ENCODE assay signal across 1 cellular context in the genomic region with DNA sequence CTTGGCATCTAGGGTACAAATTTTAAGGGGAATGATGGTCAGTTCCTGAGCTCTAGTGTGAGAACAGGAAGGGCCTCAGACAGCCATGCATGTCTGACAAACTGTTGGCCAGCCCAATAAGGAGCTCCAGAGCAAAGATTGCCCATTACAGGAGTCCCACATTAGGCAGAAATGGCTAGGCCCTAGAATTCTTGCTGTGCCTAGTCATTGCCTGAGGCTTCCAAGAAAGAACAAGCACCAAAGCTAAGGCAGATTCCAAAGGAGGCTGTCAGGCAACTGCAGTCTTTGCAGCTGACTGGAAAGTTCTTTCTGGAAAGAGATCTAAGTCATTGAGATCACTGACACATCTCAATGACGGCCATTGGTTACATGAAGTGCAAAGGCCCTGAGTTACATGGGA.
TF ChIP-seq lines count a peak whose summit lies in the region.

No MANE protein-coding gene starts in this region.

TF ChIP-seq in GM23338, 12 proteins besides CTCF, POLR2A, EP300 and RAD21 (continued from another document):
- TF ChIP-seq, protein P1, sequence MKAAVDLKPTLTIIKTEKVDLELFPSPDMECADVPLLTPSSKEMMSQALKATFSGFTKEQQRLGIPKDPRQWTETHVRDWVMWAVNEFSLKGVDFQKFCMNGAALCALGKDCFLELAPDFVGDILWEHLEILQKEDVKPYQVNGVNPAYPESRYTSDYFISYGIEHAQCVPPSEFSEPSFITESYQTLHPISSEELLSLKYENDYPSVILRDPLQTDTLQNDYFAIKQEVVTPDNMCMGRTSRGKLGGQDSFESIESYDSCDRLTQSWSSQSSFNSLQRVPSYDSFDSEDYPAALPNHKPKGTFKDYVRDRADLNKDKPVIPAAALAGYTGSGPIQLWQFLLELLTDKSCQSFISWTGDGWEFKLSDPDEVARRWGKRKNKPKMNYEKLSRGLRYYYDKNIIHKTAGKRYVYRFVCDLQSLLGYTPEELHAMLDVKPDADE (IDR thresholded peaks at IDR 0.05) = no peak
- TF ChIP-seq, protein P2, sequence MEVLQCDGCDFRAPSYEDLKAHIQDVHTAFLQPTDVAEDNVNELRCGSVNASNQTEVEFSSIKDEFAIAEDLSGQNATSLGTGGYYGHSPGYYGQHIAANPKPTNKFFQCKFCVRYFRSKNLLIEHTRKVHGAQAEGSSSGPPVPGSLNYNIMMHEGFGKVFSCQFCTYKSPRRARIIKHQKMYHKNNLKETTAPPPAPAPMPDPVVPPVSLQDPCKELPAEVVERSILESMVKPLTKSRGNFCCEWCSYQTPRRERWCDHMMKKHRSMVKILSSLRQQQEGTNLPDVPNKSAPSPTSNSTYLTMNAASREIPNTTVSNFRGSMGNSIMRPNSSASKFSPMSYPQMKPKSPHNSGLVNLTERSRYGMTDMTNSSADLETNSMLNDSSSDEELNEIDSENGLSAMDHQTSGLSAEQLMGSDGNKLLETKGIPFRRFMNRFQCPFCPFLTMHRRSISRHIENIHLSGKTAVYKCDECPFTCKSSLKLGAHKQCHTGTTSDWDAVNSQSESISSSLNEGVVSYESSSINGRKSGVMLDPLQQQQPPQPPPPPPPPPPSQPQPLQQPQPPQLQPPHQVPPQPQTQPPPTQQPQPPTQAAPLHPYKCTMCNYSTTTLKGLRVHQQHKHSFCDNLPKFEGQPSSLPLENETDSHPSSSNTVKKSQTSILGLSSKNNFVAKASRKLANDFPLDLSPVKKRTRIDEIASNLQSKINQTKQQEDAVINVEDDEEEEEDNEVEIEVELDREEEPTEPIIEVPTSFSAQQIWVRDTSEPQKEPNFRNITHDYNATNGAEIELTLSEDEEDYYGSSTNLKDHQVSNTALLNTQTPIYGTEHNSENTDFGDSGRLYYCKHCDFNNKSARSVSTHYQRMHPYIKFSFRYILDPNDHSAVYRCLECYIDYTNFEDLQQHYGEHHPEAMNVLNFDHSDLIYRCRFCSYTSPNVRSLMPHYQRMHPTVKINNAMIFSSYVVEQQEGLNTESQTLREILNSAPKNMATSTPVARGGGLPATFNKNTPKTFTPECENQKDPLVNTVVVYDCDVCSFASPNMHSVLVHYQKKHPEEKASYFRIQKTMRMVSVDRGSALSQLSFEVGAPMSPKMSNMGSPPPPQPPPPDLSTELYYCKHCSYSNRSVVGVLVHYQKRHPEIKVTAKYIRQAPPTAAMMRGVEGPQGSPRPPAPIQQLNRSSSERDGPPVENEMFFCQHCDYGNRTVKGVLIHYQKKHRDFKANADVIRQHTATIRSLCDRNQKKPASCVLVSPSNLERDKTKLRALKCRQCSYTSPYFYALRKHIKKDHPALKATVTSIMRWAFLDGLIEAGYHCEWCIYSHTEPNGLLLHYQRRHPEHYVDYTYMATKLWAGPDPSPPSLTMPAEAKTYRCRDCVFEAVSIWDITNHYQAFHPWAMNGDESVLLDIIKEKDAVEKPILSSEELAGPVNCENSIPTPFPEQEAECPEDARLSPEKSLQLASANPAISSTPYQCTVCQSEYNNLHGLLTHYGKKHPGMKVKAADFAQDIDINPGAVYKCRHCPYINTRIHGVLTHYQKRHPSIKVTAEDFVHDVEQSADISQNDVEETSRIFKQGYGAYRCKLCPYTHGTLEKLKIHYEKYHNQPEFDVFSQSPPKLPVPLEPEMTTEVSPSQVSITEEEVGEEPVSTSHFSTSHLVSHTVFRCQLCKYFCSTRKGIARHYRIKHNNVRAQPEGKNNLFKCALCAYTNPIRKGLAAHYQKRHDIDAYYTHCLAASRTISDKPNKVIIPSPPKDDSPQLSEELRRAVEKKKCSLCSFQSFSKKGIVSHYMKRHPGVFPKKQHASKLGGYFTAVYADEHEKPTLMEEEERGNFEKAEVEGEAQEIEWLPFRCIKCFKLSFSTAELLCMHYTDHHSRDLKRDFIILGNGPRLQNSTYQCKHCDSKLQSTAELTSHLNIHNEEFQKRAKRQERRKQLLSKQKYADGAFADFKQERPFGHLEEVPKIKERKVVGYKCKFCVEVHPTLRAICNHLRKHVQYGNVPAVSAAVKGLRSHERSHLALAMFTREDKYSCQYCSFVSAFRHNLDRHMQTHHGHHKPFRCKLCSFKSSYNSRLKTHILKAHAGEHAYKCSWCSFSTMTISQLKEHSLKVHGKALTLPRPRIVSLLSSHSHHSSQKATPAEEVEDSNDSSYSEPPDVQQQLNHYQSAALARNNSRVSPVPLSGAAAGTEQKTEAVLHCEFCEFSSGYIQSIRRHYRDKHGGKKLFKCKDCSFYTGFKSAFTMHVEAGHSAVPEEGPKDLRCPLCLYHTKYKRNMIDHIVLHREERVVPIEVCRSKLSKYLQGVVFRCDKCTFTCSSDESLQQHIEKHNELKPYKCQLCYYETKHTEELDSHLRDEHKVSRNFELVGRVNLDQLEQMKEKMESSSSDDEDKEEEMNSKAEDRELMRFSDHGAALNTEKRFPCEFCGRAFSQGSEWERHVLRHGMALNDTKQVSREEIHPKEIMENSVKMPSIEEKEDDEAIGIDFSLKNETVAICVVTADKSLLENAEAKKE (CRISPR knock-in tag; IDR thresholded peaks at IDR 0.05) = no peak
- no peak for TF ChIP-seq STAT1 (IDR thresholded peaks at IDR 0.05; ENCODE audit: unreplicated experiment)
- no peak for TF ChIP-seq JUNB (IDR thresholded peaks at IDR 0.05; ENCODE audit: unreplicated experiment)
